Comparison of ENCODE assay signal across 8 cellular contexts in the genomic region with DNA sequence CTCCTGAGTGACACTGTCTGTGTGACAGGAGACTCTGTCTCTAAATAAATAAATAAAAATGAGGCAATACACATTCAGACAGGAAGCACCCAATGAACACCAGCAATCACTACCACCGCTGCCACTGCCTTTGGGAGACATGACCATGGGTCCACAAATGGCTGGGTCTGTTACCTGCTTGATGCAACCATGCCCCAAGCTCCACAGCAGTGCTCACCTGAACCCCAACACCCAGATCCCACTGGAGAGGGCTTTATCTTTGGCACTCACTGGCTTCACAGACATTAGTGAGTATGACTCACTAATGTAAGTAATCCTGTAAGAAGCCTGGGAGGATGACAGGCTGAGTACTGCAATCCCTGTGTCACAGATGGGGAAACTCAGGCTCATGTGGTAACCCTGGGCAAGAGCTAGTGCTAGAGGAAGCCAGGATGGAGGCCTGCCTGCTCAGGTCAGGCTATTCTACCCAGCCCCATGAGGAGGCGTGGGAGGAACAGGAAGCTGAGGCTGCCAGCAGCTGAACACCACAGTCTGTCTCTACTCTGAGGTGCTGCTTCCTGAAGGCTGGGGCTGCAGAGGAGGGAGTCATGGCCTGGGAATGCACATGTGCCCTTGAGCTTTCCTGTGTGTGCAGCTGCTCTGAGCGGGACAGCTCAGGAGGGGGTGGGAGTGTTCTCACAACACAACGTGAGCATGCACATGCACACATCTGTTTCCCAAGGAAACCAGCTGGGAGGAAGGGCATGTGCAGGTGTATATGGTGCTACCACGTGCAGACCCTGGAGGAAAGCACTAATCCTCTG. TPM values are rescaled to one million over a fixed set of nuclear protein-coding genes. Genes with fewer than 3 reads are reported as not detected.
DNase-seq lines count a peak whose midpoint lies in the region; ATAC-seq and TF ChIP-seq lines count a peak whose summit lies in the region.

No MANE protein-coding gene starts in this region.

- TF ChIP-seq CTCF in Panc1 (IDR thresholded peaks at IDR 0.05), result no peak
- no peak for TF ChIP-seq CTCF in testis (IDR thresholded peaks at IDR 0.05)

- H3K9me3 ChIP-seq in Panc1 (ENCODE audit: control insufficient read depth, insufficient read depth, low read depth, low read length) (no peaks in the 10 kb centered on the region), testis (no peaks in the 10 kb centered on the region)

- peak; percentile 78 for DNase-seq in NK-92 treated with Interleukin-12 subunit alpha and Interleukin-12 subunit beta, amount 100 ng/mL, for 24 hours (lab: John Stamatoyannopoulos, UW)
- DNase-seq in NK-92 (lab: John Stamatoyannopoulos, UW; ENCODE audit: unreplicated experiment) (no peak), Panc1 (ENCODE audit: low read depth, low spot score) (peak; percentile 97), activated T-helper 1 cell treated with Interleukin-2 at 50 U/mL for 16 hours (ENCODE audit: low read depth) (peak; percentile 45), fibroblast of peridontal ligament (ENCODE audit: extremely low read depth) (peak; percentile 97), occipital lobe (lab: John Stamatoyannopoulos, UW) (peak; percentile 75), testis (peak; percentile 83)

- in situ Hi-C loops in Panc1 (cut with HindIII; ENCODE audit: low pct_unique_long_range_greater_than_20kb, low sequenced_read_pairs), result no loop called here

- BruUV-seq in Panc1 (replicated peaks; lab: Mats Ljungman, UMichigan), result no TSS peak

- H3K4me1 ChIP-seq in Panc1 (ENCODE audit: control insufficient read depth, insufficient read depth, low read length), result peaks cover 11% of the 10 kb centered on the region
- H3K4me1 ChIP-seq in testis, result peaks cover 30% of the 10 kb centered on the region

- WGBS in testis, 2 donors, result 41 to 64% methylated on average over 4 to 5 of the region's 5 CpGs

- TF ChIP-seq POLR2A in testis (IDR thresholded peaks at IDR 0.05), result no peak

- intact Hi-C loops in Panc1 (cut with micrococcal nuclease; ENCODE audit: unreplicated experiment) (no loop called here), testis (cut with DNase I; ENCODE audit: low total_unique reads) (loop anchor here (5.0 kb wide), 1 partner anchor 40 kb away; no protein-coding TSS in a partner anchor)

- H3K36me3 ChIP-seq in Panc1 (ENCODE audit: control insufficient read depth, insufficient read depth, low read length) (no peaks in the 10 kb centered on the region), testis (ENCODE audit: low read depth, missing control alignments) (no peaks in the 10 kb centered on the region)

- peak overlapping the region; percentile 24 for H3K27ac ChIP-seq in Panc1 (ENCODE audit: low read length)
- no peak overlapping the region for H3K27ac ChIP-seq in testis

- H3K27me3 ChIP-seq in Panc1 (ENCODE audit: control insufficient read depth, insufficient read depth, low read length) (no peaks in the 10 kb centered on the region), testis (no peaks in the 10 kb centered on the region)

- peak; percentile 71 for ATAC-seq in HG03045 (IDR thresholded peaks at IDR 0.05; ENCODE audit: unreplicated experiment)
- peak; percentile 95 for ATAC-seq in Panc1

- POLR2A ChIA-PET in Panc1 (lab: Charles Lee), result interaction anchor here (0.5 to 0.6 kb wide), 3 partner anchors 28 to 103 kb away, joined by 3 to 9 read pairs (median 4); a partner anchor contains a TSS

- H3K4me3 ChIP-seq in Panc1 (ENCODE audit: low read depth in 2 of 2, low read length in 2 of 2), result no peak overlapping the region
- no peak overlapping the region for H3K4me3 ChIP-seq in testis

- CTCF ChIA-PET in Panc1 (lab: Charles Lee), result interaction anchor here (0.5 to 1.2 kb wide), 5 partner anchors 15 to 318 kb away, joined by 3 to 15 read pairs (median 4); a partner anchor contains a TSS

RNA-seq across cellular contexts. Expression of a gene that starts 43.0 kb away (rescaled TPM):
- total RNA-seq in Panc1 (2021; ENCODE audit: unreplicated experiment), result 31.3 TPM
- 40.2 TPM for polyA plus RNA-seq in Panc1 (2012; ENCODE audit: insufficient read length)
- total RNA-seq in occipital lobe, result 1.9 TPM
- 10 to 100 TPM; 16.8 to 26.4 TPM for total RNA-seq in testis
- 33.5 TPM for polyA plus RNA-seq in testis (ENCODE audit: insufficient read depth, low read depth, low replicate concordance)
